ENCODE assay signal across 8 cellular contexts in the genomic region with DNA sequence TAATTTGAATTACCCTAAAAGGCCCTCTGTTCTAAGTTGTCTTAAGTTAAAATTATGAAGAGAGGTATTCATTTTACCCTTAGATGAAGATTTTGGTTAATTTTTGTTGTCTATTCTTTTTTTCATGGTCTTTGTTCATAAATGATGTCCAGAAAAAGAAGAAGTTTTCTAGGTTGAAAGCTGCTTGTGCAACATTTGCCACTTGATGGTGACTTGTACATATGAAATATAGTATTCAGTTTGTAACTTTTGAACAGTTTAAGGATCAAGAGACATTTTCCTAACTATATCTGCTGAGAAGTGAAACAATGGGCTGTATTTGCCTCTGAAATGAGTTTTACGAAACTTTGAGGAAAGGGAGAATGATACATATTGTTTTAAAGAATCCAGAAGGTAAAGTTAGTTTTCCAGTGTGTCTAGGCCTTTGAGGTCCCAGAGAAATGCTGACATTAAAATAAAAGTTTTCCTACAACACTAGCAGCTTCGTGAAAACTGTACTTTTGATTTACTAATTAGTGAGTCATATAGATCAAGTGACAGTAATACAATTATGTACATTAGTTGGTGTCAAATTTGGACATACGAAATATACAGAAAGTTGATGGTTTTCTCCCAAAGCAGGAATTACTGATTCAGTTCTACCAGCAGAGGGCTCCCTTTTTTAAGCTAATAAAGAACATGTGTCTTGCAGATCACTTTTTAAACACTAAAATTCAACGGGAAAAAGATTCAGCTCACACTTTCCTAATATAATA.
DNase-seq lines count a peak whose midpoint lies in the region; ATAC-seq lines count a peak whose summit lies in the region.

No MANE protein-coding gene starts in this region.

- no peaks in the 10 kb centered on the region for H3K27me3 Mint-ChIP-seq in activated naive CD4-positive, alpha-beta T cell treated with anti-CD3 and anti-CD28 coated beads, Interleukin-2, amount 50 U/mL, for 24 hours
- no peaks in the 10 kb centered on the region for H3K27me3 Mint-ChIP-seq in activated CD8-positive, alpha-beta T cell treated with anti-CD3 and anti-CD28 coated beads, Interleukin-2, amount 10 ng/mL, durations not matched to agents 7 days and 5 days (ENCODE audit: low read depth)
- no peaks in the 10 kb centered on the region for H3K27me3 Mint-ChIP-seq in stimulated activated naive CD8-positive, alpha-beta T cell treated with anti-CD3 and anti-CD28 coated beads, Interleukin-15, amount 100 ng/mL, for 72 hours

- CTCF ChIA-PET in activated CD8-positive, alpha-beta T cell treated with anti-CD3 and anti-CD28 coated beads, Interleukin-2, amount 10 ng/mL, durations not matched to agents 7 days and 5 days (lab: Charles Lee) = interaction anchor here (0.7 to 3.6 kb wide), 71 partner anchors 10 to 1731 kb away, joined by 3 to 122 read pairs (median 5); a partner anchor contains a TSS

- peak overlapping the region; percentile 72 for H3K4me3 Mint-ChIP-seq in activated naive CD4-positive, alpha-beta T cell treated with anti-CD3 and anti-CD28 coated beads, Interleukin-2, amount 50 U/mL, for 24 hours
- peak overlapping the region; percentile 44 for H3K4me3 Mint-ChIP-seq in activated CD8-positive, alpha-beta T cell treated with anti-CD3 and anti-CD28 coated beads, Interleukin-2, amount 10 ng/mL, durations not matched to agents 7 days and 5 days
- H3K4me3 Mint-ChIP-seq in stimulated activated naive CD8-positive, alpha-beta T cell treated with anti-CD3 and anti-CD28 coated beads, Interleukin-15, amount 100 ng/mL, for 72 hours = peak overlapping the region; percentile 67 to 76

- peaks cover 2% of the 10 kb centered on the region for H3K36me3 ChIP-seq in H7 (replicated peaks; ENCODE audit: control insufficient read depth, insufficient read depth, low read length)

- POLR2A ChIA-PET in activated CD8-positive, alpha-beta T cell treated with anti-CD3 and anti-CD28 coated beads, Interleukin-2, amount 10 ng/mL, durations not matched to agents 7 days and 5 days (lab: Charles Lee) = interaction anchor here (0.9 kb wide), 1 partner anchor 71 kb away, joined by 3 read pairs; no protein-coding TSS in a partner anchor

- no peak for ATAC-seq in activated CD8-positive, alpha-beta T cell treated with anti-CD3 and anti-CD28 coated beads, Interleukin-2, amount 10 ng/mL, durations not matched to agents 7 days and 5 days
- no peak for ATAC-seq in stimulated activated naive CD8-positive, alpha-beta T cell treated with anti-CD3 and anti-CD28 coated beads, Interleukin-15, amount 100 ng/mL, for 72 hours

- H3K36me3 Mint-ChIP-seq in activated naive CD4-positive, alpha-beta T cell treated with anti-CD3 and anti-CD28 coated beads, Interleukin-2, amount 50 U/mL, for 24 hours = peaks cover 6% of the 10 kb centered on the region
- H3K36me3 Mint-ChIP-seq in activated CD8-positive, alpha-beta T cell treated with anti-CD3 and anti-CD28 coated beads, Interleukin-2, amount 10 ng/mL, durations not matched to agents 7 days and 5 days (ENCODE audit: low read depth) = peaks cover 67% of the 10 kb centered on the region

- DNase-seq in activated naive CD4-positive, alpha-beta T cell treated with Interleukin-2 at 50 U/mL for 16 hours = no peak
- DNase-seq in NAMALWA (ENCODE audit: low spot score) = peak; percentile 77
- DNase-seq in activated CD8-positive, alpha-beta T cell treated with anti-CD3 and anti-CD28 coated beads, Interleukin-2, amount 10 ng/mL, durations not matched to agents 7 days and 5 days = no peak
- DNase-seq in glomerular visceral epithelial cell (ENCODE audit: extremely low spot score) = peak; percentile 63
- DNase-seq in stimulated activated naive CD8-positive, alpha-beta T cell treated with anti-CD3 and anti-CD28 coated beads, Interleukin-15, amount 100 ng/mL, for 72 hours = no peak
- DNase-seq in stimulated activated CD8-positive, alpha-beta memory T cell treated with anti-CD3 and anti-CD28 coated beads, Interleukin-4, amount 100 ng/mL, for 48 hours = no peak
- DNase-seq in H7 = no peak

- peak overlapping the region; percentile 85 for H3K27ac Mint-ChIP-seq in activated naive CD4-positive, alpha-beta T cell treated with anti-CD3 and anti-CD28 coated beads, Interleukin-2, amount 50 U/mL, for 24 hours
- H3K27ac Mint-ChIP-seq in activated CD8-positive, alpha-beta T cell treated with anti-CD3 and anti-CD28 coated beads, Interleukin-2, amount 10 ng/mL, durations not matched to agents 7 days and 5 days = peak overlapping the region; percentile 81
- peak overlapping the region; percentile 78 to 92 for H3K27ac Mint-ChIP-seq in stimulated activated naive CD8-positive, alpha-beta T cell treated with anti-CD3 and anti-CD28 coated beads, Interleukin-15, amount 100 ng/mL, for 72 hours

- no peaks in the 10 kb centered on the region for H3K9me3 Mint-ChIP-seq in activated naive CD4-positive, alpha-beta T cell treated with anti-CD3 and anti-CD28 coated beads, Interleukin-2, amount 50 U/mL, for 24 hours
- no peaks in the 10 kb centered on the region for H3K9me3 Mint-ChIP-seq in activated CD8-positive, alpha-beta T cell treated with anti-CD3 and anti-CD28 coated beads, Interleukin-2, amount 10 ng/mL, durations not matched to agents 7 days and 5 days (ENCODE audit: insufficient read depth)
- no peaks in the 10 kb centered on the region for H3K9me3 Mint-ChIP-seq in stimulated activated naive CD8-positive, alpha-beta T cell treated with anti-CD3 and anti-CD28 coated beads, Interleukin-15, amount 100 ng/mL, for 72 hours

- no peak overlapping the region for H3K4me3 ChIP-seq in H7 (ENCODE audit: insufficient read depth, low read depth, low read length)

- no peaks in the 10 kb centered on the region for H3K27me3 ChIP-seq in H7 (ENCODE audit: control insufficient read depth, insufficient read depth, low read length)

- H3K4me1 Mint-ChIP-seq in activated naive CD4-positive, alpha-beta T cell treated with anti-CD3 and anti-CD28 coated beads, Interleukin-2, amount 50 U/mL, for 24 hours = peaks cover 96% of the 10 kb centered on the region
- H3K4me1 Mint-ChIP-seq in activated CD8-positive, alpha-beta T cell treated with anti-CD3 and anti-CD28 coated beads, Interleukin-2, amount 10 ng/mL, durations not matched to agents 7 days and 5 days (ENCODE audit: low read depth) = peaks cover 83% of the 10 kb centered on the region
- peaks cover 98% of the 10 kb centered on the region for H3K4me1 Mint-ChIP-seq in stimulated activated naive CD8-positive, alpha-beta T cell treated with anti-CD3 and anti-CD28 coated beads, Interleukin-15, amount 100 ng/mL, for 72 hours

Comparison
In these comparisons a context has a peak if more than half of its experiments do, and no peak if none do; other contexts are left out.
1. DNase-seq: peak in NAMALWA (single experiment) and glomerular visceral epithelial cell (single experiment); none in activated naive CD4-positive, alpha-beta T cell treated with Interleukin-2 at 50 U/mL for 16 hours (single experiment), activated CD8-positive, alpha-beta T cell treated with anti-CD3 and anti-CD28 coated beads, Interleukin-2, amount 10 ng/mL, durations not matched to agents 7 days and 5 days (single experiment), stimulated activated naive CD8-positive, alpha-beta T cell treated with anti-CD3 and anti-CD28 coated beads, Interleukin-15, amount 100 ng/mL, for 72 hours (0 of 2), stimulated activated CD8-positive, alpha-beta memory T cell treated with anti-CD3 and anti-CD28 coated beads, Interleukin-4, amount 100 ng/mL, for 48 hours (single experiment) and H7 (single experiment).
2. Peak in every context shown above with its lines, with median percentiles within 50 percentile points of each other: H3K27ac Mint-ChIP-seq and H3K4me3 Mint-ChIP-seq.